21 cellular contexts compared by ENCODE assay signal in the genomic region with DNA sequence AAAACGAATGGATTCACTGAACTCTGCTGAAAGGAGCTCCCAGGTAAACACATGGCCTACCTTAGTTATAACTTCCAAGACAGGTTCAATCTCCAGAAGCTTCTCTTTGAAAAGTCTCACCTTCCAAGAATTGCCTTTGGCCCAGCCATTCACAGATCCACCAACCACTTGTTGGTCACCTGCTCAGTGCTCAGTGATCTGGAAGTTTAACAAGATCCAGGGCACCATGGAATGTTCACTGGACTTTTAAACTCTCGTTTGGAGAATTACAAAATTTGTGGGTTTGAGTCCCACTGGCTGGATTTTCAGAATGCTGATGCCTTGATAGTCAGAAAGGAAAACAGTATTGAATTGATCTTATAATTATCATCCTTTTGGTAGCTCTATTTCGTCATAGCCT. TPM values are rescaled to one million over a fixed set of nuclear protein-coding genes. Genes with fewer than 3 reads are reported as not detected.
"Had no signal": no experiment of that assay in that cellular context is flagged by ENCODE, and none has a peak within 500 bp of the region (broad histone marks: within the 10 kb centered on the region; RNA-seq: fewer than 3 reads in every experiment).

No MANE protein-coding gene starts in this region.

- H3K27me3 ChIP-seq: SJCRH30 had no signal

- DNase-seq: Kasumi-1, MM.1S, NCI-H1092 treated with DMSO at 0.1 percent for 48 hours, NCI-H1436, NCI-H187, NCI-H2029, NCI-H2081 treated with DMSO at 0.1 percent for 48 hours, NCI-H2171, NCI-H226, NCI-H446, NCI-H510A, NCI-H524 treated with DMSO at 0.1 percent for 48 hours, NCI-H69, NCI-H774, SHP77 treated with DMSO at 0.1 percent for 48 hours, SJCRH30 had no signal

- H3K9me3 ChIP-seq: SJCRH30 had no signal

- H3K27ac ChIP-seq: KMS-11, SJCRH30 had no signal

- H3K4me3 ChIP-seq: K562, SJCRH30 had no signal

- H3K4me1 ChIP-seq: SJCRH30 had no signal

- H3K36me3 ChIP-seq: SJCRH30 had no signal

- ATAC-seq: K562, Panc1, Right ventricle myocardium inferior, SK-N-SH treated with all-trans-retinoic acid at 6 μM for 48 hours had no signal

RNA-seq across cellular contexts. Expression of a gene that starts 9.4 kb away (rescaled TPM):
- total RNA-seq: Right ventricle myocardium inferior had no signal
